Comparison of ENCODE assay signal across 1 cellular context in genomic region chr10:70784476-70784875, GRCh38.
TF ChIP-seq lines count a peak whose summit lies in the region.

No MANE protein-coding gene starts in this region.

TF ChIP-seq in HCT116, 20 proteins besides CTCF, POLR2A, EP300 and RAD21:
- no peak for TF ChIP-seq JUND (IDR thresholded peaks at IDR 0.05)
- TF ChIP-seq CEBPB (IDR thresholded peaks at IDR 0.05; ENCODE audit: low read depth) = no peak
- no peak for TF ChIP-seq SP1 (IDR thresholded peaks at IDR 0.05; ENCODE audit: low read depth)
- no peak for TF ChIP-seq ZNF274 (IDR thresholded peaks at IDR 0.05; ENCODE audit: low read depth, low read length)
- TF ChIP-seq SRF (IDR thresholded peaks at IDR 0.05; ENCODE audit: low read depth) = no peak
- no peak for TF ChIP-seq POLR2AphosphoS5 (IDR thresholded peaks at IDR 0.05; ENCODE audit: low read depth, low read length)
- TF ChIP-seq ZFX (IDR thresholded peaks at IDR 0.05) = no peak
- TF ChIP-seq ELF1 (IDR thresholded peaks at IDR 0.05; ENCODE audit: borderline replicate concordance, low read depth) = no peak
- TF ChIP-seq EZH2phosphoT487 (IDR thresholded peaks at IDR 0.05; ENCODE audit: borderline replicate concordance) = no peak
- TF ChIP-seq ATF3 (IDR thresholded peaks at IDR 0.05) = no peak
- TF ChIP-seq YY1 (IDR thresholded peaks at IDR 0.05; ENCODE audit: extremely low read depth, insufficient replicate concordance, low read depth, low read length) = no peak
- no peak for TF ChIP-seq FOSL1 (IDR thresholded peaks at IDR 0.05; ENCODE audit: low read depth)
- TF ChIP-seq TCF7L2 (IDR thresholded peaks at IDR 0.05; ENCODE audit: borderline replicate concordance, extremely low read depth, insufficient read depth, insufficient read length) = no peak
- no peak for TF ChIP-seq MAX (IDR thresholded peaks at IDR 0.05)
- TF ChIP-seq EZH2 (IDR thresholded peaks at IDR 0.05) = no peak
- no peak for TF ChIP-seq ZBTB33 (IDR thresholded peaks at IDR 0.05; ENCODE audit: extremely low read depth, insufficient replicate concordance, low read length)
- TF ChIP-seq SIN3A (IDR thresholded peaks at IDR 0.05; ENCODE audit: low read depth) = no peak
- TF ChIP-seq CBX3 (IDR thresholded peaks at IDR 0.05; ENCODE audit: low read depth) = no peak
- TF ChIP-seq EGR1 (IDR thresholded peaks at IDR 0.05; ENCODE audit: low read depth) = no peak
- no peak for TF ChIP-seq REST (IDR thresholded peaks at IDR 0.05; ENCODE audit: low read depth)
